Comparison of ENCODE assay signal across 16 cellular contexts in the genomic region with DNA sequence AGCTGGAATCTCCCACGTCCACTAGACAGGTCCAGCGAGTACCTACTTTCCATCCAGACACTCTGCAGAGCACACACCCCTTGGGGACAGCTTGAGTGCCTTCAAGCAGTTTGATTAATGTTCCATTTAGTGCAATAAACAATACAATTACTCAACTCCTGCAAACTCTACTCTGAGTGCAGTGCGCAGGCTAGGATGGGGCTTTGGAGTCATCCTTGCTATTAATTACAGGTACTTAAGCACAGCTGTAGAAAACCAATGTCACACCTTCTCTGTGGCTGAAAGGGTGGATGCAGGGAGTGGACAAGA.
A peak's percentile ranks its signal among the peaks of the same experiment; 100 is the strongest.
DNase-seq lines count a peak whose midpoint lies in the region; ATAC-seq and TF ChIP-seq lines count a peak whose summit lies in the region.
"Had no signal": no experiment of that assay in that cellular context is flagged by ENCODE, and none has a peak within 500 bp of the region (broad histone marks: within the 10 kb centered on the region; RNA-seq: fewer than 3 reads in every experiment).

No MANE protein-coding gene starts in this region.

- no peak for TF ChIP-seq CTCF in WERI-Rb-1 (IDR thresholded peaks at IDR 0.05; ENCODE audit: low read depth, low read length)
- no peak for TF ChIP-seq CTCF in GM13977 (IDR thresholded peaks at IDR 0.05; ENCODE audit: extremely low read depth, insufficient read depth, missing control alignments)

- DNase-seq in NCI-H748 (lab: John Stamatoyannopoulos, UW; ENCODE audit: unreplicated experiment) (peak; percentile 23), NCI-H748 treated with DMSO at 0.1 percent for 48 hours (lab: John Stamatoyannopoulos, UW) (no peak), WERI-Rb-1 (no peak), Kasumi-1 (lab: John Stamatoyannopoulos, UW) (no peak), GM13977 (ENCODE audit: low spot score) (no peak)
- DNase-seq: activated CD4-positive, alpha-beta T cell treated with anti-CD3 and anti-CD28 coated beads for 48 hours; activated naive CD4-positive, alpha-beta T cell treated with Interleukin-2 at 50 U/mL for 16 hours; CD8-positive, alpha-beta T cell; NCI-H1417 treated with DMSO at 0.1 percent for 48 hours had no signal

- H3K4me3 ChIP-seq in WERI-Rb-1 (ENCODE audit: low read depth, low read length) (no peak overlapping the region), iPS-15b (ENCODE audit: low read depth, low read length) (no peak overlapping the region)
- H3K4me3 ChIP-seq: hepatocyte, SK-N-MC had no signal

- H3K36me3 ChIP-seq in WERI-Rb-1 = no peaks in the 10 kb centered on the region
- H3K36me3 ChIP-seq in iPS-15b (ENCODE audit: control insufficient read depth, insufficient read depth, low read length) = peaks cover 11% of the 10 kb centered on the region

- H3K9ac ChIP-seq in iPS-15b (ENCODE audit: low read depth, low read length) = peak overlapping the region; percentile 13

- H3K9me3 ChIP-seq in WERI-Rb-1 (ENCODE audit: severe bottlenecking) = peaks cover 3% of the 10 kb centered on the region
- no peaks in the 10 kb centered on the region for H3K9me3 ChIP-seq in iPS-15b (ENCODE audit: control insufficient read depth, insufficient read depth, low read length)

- peaks cover 18% of the 10 kb centered on the region for H3K4me1 ChIP-seq in iPS-15b (ENCODE audit: control insufficient read depth, insufficient read depth, low read length)

- H3K27me3 ChIP-seq in WERI-Rb-1 (ENCODE audit: insufficient read depth, low read depth, severe bottlenecking) = no peaks in the 10 kb centered on the region
- no peaks in the 10 kb centered on the region for H3K27me3 ChIP-seq in iPS-15b (ENCODE audit: control insufficient read depth, insufficient read depth, low read length)
- H3K27me3 ChIP-seq: hepatocyte had no signal

- H3K27ac ChIP-seq in WERI-Rb-1 (peak overlapping the region; percentile 21; the same call in 1 of the 2 replicates), temporal lobe (ENCODE audit: low read depth, low read length) (peak overlapping the region; percentile 59)
- H3K27ac ChIP-seq: HL-60, SK-N-MC had no signal

- no peak for ATAC-seq in HG03432 (IDR thresholded peaks at IDR 0.05; ENCODE audit: unreplicated experiment)
- ATAC-seq: CD8-positive, alpha-beta T cell; stimulated activated effector memory CD8-positive, alpha-beta T cell treated with anti-CD3 and anti-CD28 coated beads, Interleukin-12 subunit alpha, Interleukin-12 subunit beta, amount 100 ng/mL, for 72 hours had no signal

- in situ Hi-C loops in GM13977 (cut with MboI; ENCODE audit: low pct_unique_long_range_greater_than_20kb, low sequenced_read_pairs, unreplicated experiment) = no loop called here
